8 cellular contexts compared by ENCODE assay signal in genomic region chr1:58816747-58817221, GRCh38. TPM values are rescaled to one million over a fixed set of nuclear protein-coding genes. Genes with fewer than 3 reads are reported as not detected.
DNase-seq lines count a peak whose midpoint lies in the region; ATAC-seq, FAIRE-seq and TF ChIP-seq lines count a peak whose summit lies in the region.

No MANE protein-coding gene starts in this region.

- H3K4me2 ChIP-seq in keratinocyte (ENCODE audit: control insufficient read depth, extremely low read depth, insufficient read depth, low read depth, low read length), result peak overlapping the region; percentile 91

- POLR2A ChIA-PET in activated CD4-positive, alpha-beta T cell treated with anti-CD3 and anti-CD28 coated beads, Interleukin-2, amount 10 ng/mL, durations not matched to agents 7 days and 5 days (lab: Charles Lee), result interaction anchor here (0.7 kb wide), 1 partner anchor 33 kb away, joined by 6 read pairs; the partner anchor contains the start of gene JUN
- POLR2A ChIA-PET in activated CD8-positive, alpha-beta T cell treated with anti-CD3 and anti-CD28 coated beads, Interleukin-2, amount 10 ng/mL, durations not matched to agents 7 days and 5 days (lab: Charles Lee), result interaction anchor here (0.6 to 2.0 kb wide), 11 partner anchors 33 to 514 kb away, joined by 3 to 18 read pairs (median 3); partner anchors contain the start of genes JUN and OMA1

- H3K36me3 ChIP-seq in keratinocyte (ENCODE audit: control insufficient read depth in 2 of 2, extremely low read depth in 1 of 2, insufficient read depth in 2 of 2, low read length in 2 of 2) (no peaks in the 10 kb centered on the region), thoracic aorta (no peaks in the 10 kb centered on the region)

- CTCF ChIA-PET in activated CD4-positive, alpha-beta T cell treated with anti-CD3 and anti-CD28 coated beads, Interleukin-2, amount 10 ng/mL, durations not matched to agents 7 days and 5 days (lab: Charles Lee), result interaction anchor here (0.9 kb wide), 1 partner anchor 254 kb away, joined by 3 read pairs; no protein-coding TSS in a partner anchor
- CTCF ChIA-PET in activated CD8-positive, alpha-beta T cell treated with anti-CD3 and anti-CD28 coated beads, Interleukin-2, amount 10 ng/mL, durations not matched to agents 7 days and 5 days (lab: Charles Lee), result interaction anchor here (0.8 to 1.9 kb wide), 6 partner anchors 9 to 230 kb away, joined by 3 to 9 read pairs (median 4); no protein-coding TSS in a partner anchor

- dilution Hi-C loops in keratinocyte (cut with MboI; ENCODE audit: extremely low pct_ligation_motif_present, low sequenced_read_pairs), result no loop called here

- no peaks in the 10 kb centered on the region for H3K9me1 ChIP-seq in keratinocyte (ENCODE audit: control insufficient read depth, extremely low read depth, insufficient read depth, low read length)

- H3K36me3 Mint-ChIP-seq in activated CD4-positive, alpha-beta T cell treated with anti-CD3 and anti-CD28 coated beads, Interleukin-2, amount 10 ng/mL, durations not matched to agents 7 days and 5 days (ENCODE audit: low read depth), result peaks cover 1% of the 10 kb centered on the region
- peaks cover 5% of the 10 kb centered on the region for H3K36me3 Mint-ChIP-seq in activated CD8-positive, alpha-beta T cell treated with anti-CD3 and anti-CD28 coated beads, Interleukin-2, amount 10 ng/mL, durations not matched to agents 7 days and 5 days (ENCODE audit: low read depth)

- TF ChIP-seq CTCF in keratinocyte (optimal IDR thresholded peaks at IDR 0.05 in 1 of 3, IDR thresholded peaks at IDR 0.05 in 1 of 3, conservative IDR thresholded peaks at IDR 0.05 in 1 of 3; ENCODE audit: extremely low read depth in 1 of 3, insufficient read depth in 2 of 3, low read length in 3 of 3) (no peak), thoracic aorta (IDR thresholded peaks at IDR 0.05) (no peak)

- H2AFZ ChIP-seq in keratinocyte (ENCODE audit: control insufficient read depth, low read length), result peak overlapping the region; percentile 70

- no peaks in the 10 kb centered on the region for H3K9me3 Mint-ChIP-seq in activated CD4-positive, alpha-beta T cell treated with anti-CD3 and anti-CD28 coated beads, Interleukin-2, amount 10 ng/mL, durations not matched to agents 7 days and 5 days
- H3K9me3 Mint-ChIP-seq in activated CD8-positive, alpha-beta T cell treated with anti-CD3 and anti-CD28 coated beads, Interleukin-2, amount 10 ng/mL, durations not matched to agents 7 days and 5 days (ENCODE audit: insufficient read depth), result no peaks in the 10 kb centered on the region

- H3K9ac ChIP-seq in keratinocyte (ENCODE audit: control insufficient read depth, extremely low read depth, insufficient read depth, low read length), result peak overlapping the region; percentile 83

- H3K27ac ChIP-seq in keratinocyte (ENCODE audit: control insufficient read depth, insufficient read depth, low read length), result peak overlapping the region; percentile 88
- H3K27ac ChIP-seq in thoracic aorta, result peak overlapping the region; percentile 94 to 99

- peak overlapping the region; percentile 84 for H3K4me3 Mint-ChIP-seq in activated CD4-positive, alpha-beta T cell treated with anti-CD3 and anti-CD28 coated beads, Interleukin-2, amount 10 ng/mL, durations not matched to agents 7 days and 5 days
- H3K4me3 Mint-ChIP-seq in activated CD8-positive, alpha-beta T cell treated with anti-CD3 and anti-CD28 coated beads, Interleukin-2, amount 10 ng/mL, durations not matched to agents 7 days and 5 days, result peak overlapping the region; percentile 83

- no peaks in the 10 kb centered on the region for H3K79me2 ChIP-seq in keratinocyte (ENCODE audit: control insufficient read depth, insufficient read depth, low read length)

- no peaks in the 10 kb centered on the region for H4K20me1 ChIP-seq in keratinocyte (ENCODE audit: control insufficient read depth, extremely low read depth, insufficient read depth, low read length)

- no peak for ATAC-seq in activated CD8-positive, alpha-beta T cell treated with anti-CD3 and anti-CD28 coated beads, Interleukin-2, amount 10 ng/mL, durations not matched to agents 7 days and 5 days
- ATAC-seq in thoracic aorta (ENCODE audit: insufficient number of reproducible peaks, low FRiP score, low read depth) (no peak), GM18909 (IDR thresholded peaks at IDR 0.05; ENCODE audit: poor library complexity, unreplicated experiment) (no peak), GM18517 (IDR thresholded peaks at IDR 0.05; ENCODE audit: unreplicated experiment) (no peak)

- H3K27ac Mint-ChIP-seq in activated CD4-positive, alpha-beta T cell treated with anti-CD3 and anti-CD28 coated beads, Interleukin-2, amount 10 ng/mL, durations not matched to agents 7 days and 5 days, result peak overlapping the region; percentile 93
- H3K27ac Mint-ChIP-seq in activated CD8-positive, alpha-beta T cell treated with anti-CD3 and anti-CD28 coated beads, Interleukin-2, amount 10 ng/mL, durations not matched to agents 7 days and 5 days, result peak overlapping the region; percentile 92

- peaks cover 2% of the 10 kb centered on the region for H3K27me3 Mint-ChIP-seq in activated CD4-positive, alpha-beta T cell treated with anti-CD3 and anti-CD28 coated beads, Interleukin-2, amount 10 ng/mL, durations not matched to agents 7 days and 5 days
- H3K27me3 Mint-ChIP-seq in activated CD8-positive, alpha-beta T cell treated with anti-CD3 and anti-CD28 coated beads, Interleukin-2, amount 10 ng/mL, durations not matched to agents 7 days and 5 days (ENCODE audit: low read depth), result peaks cover 7% of the 10 kb centered on the region

- H3K27me3 ChIP-seq in keratinocyte (ENCODE audit: control insufficient read depth, extremely low read depth, insufficient read depth, low read length) (no peaks in the 10 kb centered on the region), thoracic aorta (replicated peaks; ENCODE audit: insufficient read depth) (no peaks in the 10 kb centered on the region)

- no peaks in the 10 kb centered on the region for H3K9me3 ChIP-seq in keratinocyte (ENCODE audit: control insufficient read depth, low read depth, low read length)
- H3K9me3 ChIP-seq in thoracic aorta, result no peaks in the 10 kb centered on the region

- FAIRE-seq in keratinocyte (lab: Jason Lieb, UNC), result no peak

- DNase-seq in activated CD4-positive, alpha-beta T cell treated with anti-CD3 and anti-CD28 coated beads, Interleukin-2, amount 10 ng/mL, durations not matched to agents 7 days and 5 days, result no peak
- no peak for DNase-seq in activated CD4-positive, alpha-beta T cell treated with anti-CD3 and anti-CD28 coated beads, Interleukin-2, amount 50 U/mL, for 48 hours
- no peak for DNase-seq in activated CD8-positive, alpha-beta T cell treated with anti-CD3 and anti-CD28 coated beads, Interleukin-2, amount 10 ng/mL, durations not matched to agents 7 days and 5 days
- DNase-seq in keratinocyte (ENCODE audit: low read depth, low spot score) (no peak), thoracic aorta (ENCODE audit: low spot score) (no peak), ecto neural progenitor cell (ENCODE audit: low spot score) (no peak)

- H3K4me1 Mint-ChIP-seq in activated CD4-positive, alpha-beta T cell treated with anti-CD3 and anti-CD28 coated beads, Interleukin-2, amount 10 ng/mL, durations not matched to agents 7 days and 5 days, result peaks cover 50% of the 10 kb centered on the region
- H3K4me1 Mint-ChIP-seq in activated CD8-positive, alpha-beta T cell treated with anti-CD3 and anti-CD28 coated beads, Interleukin-2, amount 10 ng/mL, durations not matched to agents 7 days and 5 days (ENCODE audit: low read depth), result peaks cover 49% of the 10 kb centered on the region

- peak overlapping the region in 2 of 3 experiments; percentile 58 to 83 for H3K4me3 ChIP-seq in keratinocyte (ENCODE audit: control insufficient read depth in 2 of 3, extremely low read depth in 1 of 3, insufficient read depth in 2 of 3, low read depth in 1 of 3, low read length in 3 of 3)
- peak overlapping the region; percentile 97 for H3K4me3 ChIP-seq in thoracic aorta

- H3K4me1 ChIP-seq in keratinocyte (ENCODE audit: control insufficient read depth, extremely low read depth, insufficient read depth, low read length) (peaks cover 70% of the 10 kb centered on the region), thoracic aorta (ENCODE audit: control insufficient read depth in 1 of 2, low read depth in 2 of 2) (peaks cover 20 to 27% of the 10 kb centered on the region in 2 donors)

RNA-seq across cellular contexts. Expression of gene JUN, which starts 32.9 kb away (rescaled TPM):
- 10 to 100 TPM; 30.1 to 35.6 TPM for total RNA-seq in activated CD4-positive, alpha-beta T cell treated with anti-CD3 and anti-CD28 coated beads, Interleukin-2, amount 10 ng/mL, durations not matched to agents 7 days and 5 days
- total RNA-seq in activated CD8-positive, alpha-beta T cell treated with anti-CD3 and anti-CD28 coated beads, Interleukin-2, amount 10 ng/mL, durations not matched to agents 7 days and 5 days, result 100 to 1,000 TPM; 107 to 110 TPM
- polyA plus RNA-seq in keratinocyte, result 31.2 to 83.1 TPM (median 70.1 TPM) in 3 replicates
- polyA plus RNA-seq in keratinocyte (2011; ENCODE audit: low read depth), result 322 TPM
- 20.0 and 37.1 TPM in 2 replicates for polyA plus RNA-seq in keratinocyte (2011; cell fraction: cytosol; rRNA removed)
- 170 and 226 TPM in 2 replicates for polyA plus RNA-seq in keratinocyte (2011; cell fraction: nucleus; rRNA removed)
- polyA plus RNA-seq in keratinocyte (2012; ENCODE audit: low replicate concordance), result 43.2 and 179 TPM in 2 replicates
- polyA minus RNA-seq in keratinocyte, result 28.4 to 46.4 TPM (median 36.4 TPM) in 3 replicates
- polyA minus RNA-seq in keratinocyte (2011; cell fraction: cytosol; rRNA and poly(A)+ RNA removed), result 76.4 TPM
- 198 and 206 TPM in 2 replicates for polyA minus RNA-seq in keratinocyte (2011; cell fraction: nucleus; rRNA and poly(A)+ RNA removed)
- total RNA-seq in thoracic aorta, result 100 to 1,000 TPM; 132 to 396 TPM
